ENCODE assay signal across 19 cellular contexts in the genomic region with DNA sequence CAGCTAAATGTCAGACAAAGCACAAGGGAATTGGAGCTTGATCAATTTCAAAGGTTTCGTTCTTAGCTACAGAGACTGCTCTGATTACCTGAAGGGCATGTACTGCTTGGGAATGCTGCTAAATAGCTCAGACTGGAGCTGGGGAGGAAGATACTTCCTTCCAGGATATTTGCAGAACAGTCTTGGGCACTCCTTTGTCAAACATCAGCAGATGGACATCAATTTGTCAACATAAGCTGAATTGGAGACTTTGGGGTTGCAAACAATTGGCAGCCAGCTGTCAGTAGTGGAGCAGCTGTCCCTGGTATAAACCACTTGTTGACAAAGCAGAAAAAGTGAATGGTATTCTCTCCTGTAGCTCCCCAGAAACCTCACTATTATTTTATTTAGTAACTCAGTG.
A peak's percentile ranks its signal among the peaks of the same experiment; 100 is the strongest.
DNase-seq lines count a peak whose midpoint lies in the region; FAIRE-seq and TF ChIP-seq lines count a peak whose summit lies in the region.
"Had no signal": no experiment of that assay in that cellular context is flagged by ENCODE, and none has a peak within 500 bp of the region (broad histone marks: within the 10 kb centered on the region; RNA-seq: fewer than 3 reads in every experiment).

No MANE protein-coding gene starts in this region.

- no peaks in the 10 kb centered on the region for H3K27me3 ChIP-seq in prostate gland (replicated peaks; ENCODE audit: insufficient read depth)
- H3K27me3 ChIP-seq: vagina had no signal

- no peak for FAIRE-seq in RCC 7860 (lab: Jason Lieb, UNC)
- FAIRE-seq: astrocyte, frontal cortex had no signal

- H3K9me3 ChIP-seq in prostate gland = no peaks in the 10 kb centered on the region
- H3K9me3 ChIP-seq: vagina had no signal

- peak overlapping the region; percentile 66 to 69 for H3K27ac ChIP-seq in prostate gland
- H3K27ac ChIP-seq: coronary artery, HL-60, vagina had no signal

- DNase-seq in NCI-H2107 treated with DMSO at 0.1 percent for 48 hours (lab: John Stamatoyannopoulos, UW; ENCODE audit: unreplicated experiment) (peak; percentile 24), NCI-H2107 (lab: John Stamatoyannopoulos, UW) (no peak), NCI-H1694 treated with DMSO at 0.1 percent for 48 hours (lab: John Stamatoyannopoulos, UW) (peak; percentile 48), SHP77 treated with DMSO at 0.1 percent for 48 hours (lab: John Stamatoyannopoulos, UW) (peak; percentile 30), prostate gland (ENCODE audit: low spot score) (peak; percentile 63), RCC 7860 (ENCODE audit: low spot score) (no peak), superior temporal gyrus (ENCODE audit: extremely low spot score) (no peak), posterior vena cava (ENCODE audit: low spot score) (no peak)
- DNase-seq: activated naive CD4-positive, alpha-beta T cell treated with Interleukin-2 at 50 U/mL for 16 hours; KBM-7; natural killer cell; NCI-H1436 treated with DMSO at 0.1 percent for 48 hours; SIG-M5 had no signal

- no peaks in the 10 kb centered on the region for H3K4me1 ChIP-seq in prostate gland (replicated peaks)
- H3K4me1 ChIP-seq: vagina had no signal

- intact Hi-C loops in prostate gland (cut with DNase I) (no loop called here), posterior vena cava (cut with DNase I) (no loop called here)

- no peak for TF ChIP-seq CTCF in prostate gland (IDR thresholded peaks at IDR 0.05)

- no peak overlapping the region for H3K4me3 ChIP-seq in prostate gland
- H3K4me3 ChIP-seq: coronary artery, lung, vagina had no signal

- no peak for TF ChIP-seq POLR2A in prostate gland (IDR thresholded peaks at IDR 0.05)

- no peaks in the 10 kb centered on the region for H3K36me3 ChIP-seq in prostate gland
- H3K36me3 ChIP-seq: vagina had no signal

- 19% methylated on average over 1 of the region's 1 CpG for WGBS in prostate gland

Comparison
In these comparisons a context has a peak if more than half of its experiments do, and no peak if none do; other contexts are left out.
1. DNase-seq: peak in NCI-H2107 treated with DMSO at 0.1 percent for 48 hours (single experiment), NCI-H1694 treated with DMSO at 0.1 percent for 48 hours (single experiment), SHP77 treated with DMSO at 0.1 percent for 48 hours (single experiment) and prostate gland (single experiment); none in NCI-H2107 (single experiment), RCC 7860 (single experiment), superior temporal gyrus (single experiment) and posterior vena cava (single experiment).